16 cellular contexts compared by ENCODE assay signal in genomic region chr10:6135589-6136168, GRCh38. TPM values are rescaled to one million over a fixed set of nuclear protein-coding genes. Genes with fewer than 3 reads are reported as not detected.
A peak's percentile ranks its signal among the peaks of the same experiment; 100 is the strongest.
DNase-seq lines count a peak whose midpoint lies in the region; ATAC-seq and TF ChIP-seq lines count a peak whose summit lies in the region.
"Had no signal": no experiment of that assay in that cellular context is flagged by ENCODE, and none has a peak within 500 bp of the region (broad histone marks: within the 10 kb centered on the region; RNA-seq: fewer than 3 reads in every experiment).

No MANE protein-coding gene starts in this region.

- DNase-seq in activated CD4-positive, alpha-beta T cell treated with anti-CD3 and anti-CD28 coated beads, Interleukin-2, amount 10 ng/mL, durations not matched to agents 24 days and 14 days = no peak
- no peak for DNase-seq in activated CD4-positive, alpha-beta T cell treated with anti-CD3 and anti-CD28 coated beads, Interleukin-2, amount 50 U/mL, for 48 hours
- DNase-seq in CD4-positive, CD25-positive, alpha-beta regulatory T cell = no peak
- DNase-seq in activated CD4-positive, alpha-beta memory T cell treated with anti-CD3 and anti-CD28 coated beads, Interleukin-2, amount 10 ng/mL, durations not matched to agents 7 days and 5 days = no peak
- DNase-seq in memory B cell (ENCODE audit: low spot score in 2 of 2) (no peak), tibial artery (no peak)
- DNase-seq: C1 segment of cervical spinal cord, colonic mucosa, heart left ventricle, NCI-H1092 treated with DMSO at 0.1 percent for 48 hours, NCI-H2029 treated with DMSO at 0.1 percent for 48 hours, NCI-H345 had no signal

- H3K4me3 Mint-ChIP-seq in activated CD4-positive, alpha-beta T cell treated with anti-CD3 and anti-CD28 coated beads, Interleukin-2, amount 10 ng/mL, durations not matched to agents 24 days and 14 days = peak overlapping the region; percentile 66
- peak overlapping the region in 3 of 4 donors; percentile 58 to 85 (median 74) for H3K4me3 Mint-ChIP-seq in CD4-positive, CD25-positive, alpha-beta regulatory T cell
- H3K4me3 Mint-ChIP-seq in activated CD4-positive, alpha-beta memory T cell treated with anti-CD3 and anti-CD28 coated beads, Interleukin-2, amount 10 ng/mL, durations not matched to agents 7 days and 5 days = peak overlapping the region; percentile 30
- peak overlapping the region; percentile 17 for H3K4me3 Mint-ChIP-seq in memory B cell

- H3K27ac Mint-ChIP-seq in activated CD4-positive, alpha-beta T cell treated with anti-CD3 and anti-CD28 coated beads, Interleukin-2, amount 10 ng/mL, durations not matched to agents 24 days and 14 days = peak overlapping the region; percentile 81
- H3K27ac Mint-ChIP-seq in CD4-positive, CD25-positive, alpha-beta regulatory T cell = peak overlapping the region; percentile 27 to 59 (median 52)
- no peak overlapping the region for H3K27ac Mint-ChIP-seq in activated CD4-positive, alpha-beta memory T cell treated with anti-CD3 and anti-CD28 coated beads, Interleukin-2, amount 10 ng/mL, durations not matched to agents 7 days and 5 days
- no peak overlapping the region for H3K27ac Mint-ChIP-seq in memory B cell

- POLR2A ChIA-PET in activated CD4-positive, alpha-beta memory T cell treated with anti-CD3 and anti-CD28 coated beads, Interleukin-2, amount 10 ng/mL, durations not matched to agents 7 days and 5 days (lab: Charles Lee) = interaction anchor here (0.9 to 3.6 kb wide), 8 partner anchors 10 to 74 kb away, joined by 3 to 29 read pairs (median 4); no protein-coding TSS in a partner anchor

- CTCF ChIA-PET in activated CD4-positive, alpha-beta memory T cell treated with anti-CD3 and anti-CD28 coated beads, Interleukin-2, amount 10 ng/mL, durations not matched to agents 7 days and 5 days (lab: Charles Lee) = interaction anchor here (0.9 to 3.3 kb wide), 10 partner anchors 8 to 270 kb away, joined by 3 to 15 read pairs (median 5); partner anchors contain the start of gene PFKFB3

- H3K27me3 ChIP-seq in CD4-positive, CD25-positive, alpha-beta regulatory T cell (ENCODE audit: control insufficient read depth, insufficient read depth, low read length) = no peaks in the 10 kb centered on the region
- H3K27me3 ChIP-seq in tibial artery = peaks cover 0 to 15% of the 10 kb centered on the region in 2 donors
- H3K27me3 ChIP-seq: breast epithelium, colonic mucosa had no signal

- H3K36me3 Mint-ChIP-seq in activated CD4-positive, alpha-beta T cell treated with anti-CD3 and anti-CD28 coated beads, Interleukin-2, amount 10 ng/mL, durations not matched to agents 24 days and 14 days (ENCODE audit: low read depth) = no peaks in the 10 kb centered on the region
- H3K36me3 Mint-ChIP-seq in CD4-positive, CD25-positive, alpha-beta regulatory T cell = no peaks in the 10 kb centered on the region
- no peaks in the 10 kb centered on the region for H3K36me3 Mint-ChIP-seq in activated CD4-positive, alpha-beta memory T cell treated with anti-CD3 and anti-CD28 coated beads, Interleukin-2, amount 10 ng/mL, durations not matched to agents 7 days and 5 days (ENCODE audit: low read depth)
- no peaks in the 10 kb centered on the region for H3K36me3 Mint-ChIP-seq in memory B cell

- H3K27me3 Mint-ChIP-seq in activated CD4-positive, alpha-beta T cell treated with anti-CD3 and anti-CD28 coated beads, Interleukin-2, amount 10 ng/mL, durations not matched to agents 24 days and 14 days = peaks cover 1% of the 10 kb centered on the region
- H3K27me3 Mint-ChIP-seq in CD4-positive, CD25-positive, alpha-beta regulatory T cell = peaks cover 44% of the 10 kb centered on the region
- H3K27me3 Mint-ChIP-seq in activated CD4-positive, alpha-beta memory T cell treated with anti-CD3 and anti-CD28 coated beads, Interleukin-2, amount 10 ng/mL, durations not matched to agents 7 days and 5 days = peaks cover 27% of the 10 kb centered on the region
- peaks cover 17% of the 10 kb centered on the region for H3K27me3 Mint-ChIP-seq in memory B cell

- H3K9me3 ChIP-seq in CD4-positive, CD25-positive, alpha-beta regulatory T cell (ENCODE audit: control insufficient read depth in 2 of 2, low read length in 2 of 2) = no peaks in the 10 kb centered on the region
- no peaks in the 10 kb centered on the region for H3K9me3 ChIP-seq in tibial artery
- H3K9me3 ChIP-seq: breast epithelium, colonic mucosa, heart left ventricle had no signal

- ATAC-seq in CD4-positive, CD25-positive, alpha-beta regulatory T cell (ENCODE audit: low read depth in 2 of 2) = no peak
- ATAC-seq in memory B cell (ENCODE audit: low read depth) = no peak
- no peak for ATAC-seq in GM19395 (IDR thresholded peaks at IDR 0.05; ENCODE audit: unreplicated experiment)
- ATAC-seq in GM18870 (IDR thresholded peaks at IDR 0.05; ENCODE audit: unreplicated experiment) = no peak
- ATAC-seq: heart left ventricle, left lobe of liver had no signal

- H3K36me3 ChIP-seq in CD4-positive, CD25-positive, alpha-beta regulatory T cell (ENCODE audit: control insufficient read depth, insufficient read depth, low read length) = no peaks in the 10 kb centered on the region
- no peaks in the 10 kb centered on the region for H3K36me3 ChIP-seq in tibial artery
- H3K36me3 ChIP-seq: breast epithelium, colonic mucosa, heart left ventricle had no signal

- TF ChIP-seq CTCF in tibial artery (IDR thresholded peaks at IDR 0.05) = no peak

- intact Hi-C loops in activated CD4-positive, alpha-beta T cell treated with anti-CD3 and anti-CD28 coated beads, Interleukin-2, amount 10 ng/mL, durations not matched to agents 24 days and 14 days (cut with micrococcal nuclease) = loop anchor here (2.0 to 10.0 kb wide), 3 partner anchors 53 to 359 kb away; no protein-coding TSS in a partner anchor
- intact Hi-C loops in tibial artery (cut with DNase I; ENCODE audit: low total_unique reads) = no loop called here

- H3K4me3 ChIP-seq in CD4-positive, CD25-positive, alpha-beta regulatory T cell (ENCODE audit: low read depth, low read length) = no peak overlapping the region
- no peak overlapping the region for H3K4me3 ChIP-seq in tibial artery
- H3K4me3 ChIP-seq: breast epithelium, colonic mucosa, heart left ventricle had no signal

- H3K4me1 Mint-ChIP-seq in activated CD4-positive, alpha-beta T cell treated with anti-CD3 and anti-CD28 coated beads, Interleukin-2, amount 10 ng/mL, durations not matched to agents 24 days and 14 days = peaks cover 48% of the 10 kb centered on the region
- H3K4me1 Mint-ChIP-seq in CD4-positive, CD25-positive, alpha-beta regulatory T cell = peaks cover 10 to 50% (median 35%) of the 10 kb centered on the region in 4 donors
- peaks cover 64% of the 10 kb centered on the region for H3K4me1 Mint-ChIP-seq in activated CD4-positive, alpha-beta memory T cell treated with anti-CD3 and anti-CD28 coated beads, Interleukin-2, amount 10 ng/mL, durations not matched to agents 7 days and 5 days
- H3K4me1 Mint-ChIP-seq in memory B cell = peaks cover 17% of the 10 kb centered on the region

- H3K4me1 ChIP-seq in CD4-positive, CD25-positive, alpha-beta regulatory T cell (ENCODE audit: control insufficient read depth, insufficient read depth, low read length, poor library complexity, severe bottlenecking) = peaks cover 36% of the 10 kb centered on the region
- H3K4me1 ChIP-seq in tibial artery = peaks cover 0 to 4% (median under 1%) of the 10 kb centered on the region in 4 donors
- H3K4me1 ChIP-seq: breast epithelium, colonic mucosa had no signal

- no peak overlapping the region for H3K27ac ChIP-seq in CD4-positive, CD25-positive, alpha-beta regulatory T cell (ENCODE audit: insufficient read depth, low read length, poor library complexity, severe bottlenecking)
- no peak overlapping the region for H3K27ac ChIP-seq in tibial artery
- H3K27ac ChIP-seq: colonic mucosa, heart left ventricle had no signal

- H3K9me3 Mint-ChIP-seq in activated CD4-positive, alpha-beta T cell treated with anti-CD3 and anti-CD28 coated beads, Interleukin-2, amount 10 ng/mL, durations not matched to agents 24 days and 14 days = no peaks in the 10 kb centered on the region
- no peaks in the 10 kb centered on the region for H3K9me3 Mint-ChIP-seq in CD4-positive, CD25-positive, alpha-beta regulatory T cell
- no peaks in the 10 kb centered on the region for H3K9me3 Mint-ChIP-seq in activated CD4-positive, alpha-beta memory T cell treated with anti-CD3 and anti-CD28 coated beads, Interleukin-2, amount 10 ng/mL, durations not matched to agents 7 days and 5 days
- H3K9me3 Mint-ChIP-seq in memory B cell = no peaks in the 10 kb centered on the region

RNA-seq across cellular contexts. Expression of gene RBM17, which starts 46.8 kb away (rescaled TPM):
- 258 and 262 TPM in 2 replicates for total RNA-seq in activated CD4-positive, alpha-beta T cell treated with anti-CD3 and anti-CD28 coated beads, Interleukin-2, amount 10 ng/mL, durations not matched to agents 24 days and 14 days
- 168 TPM for total RNA-seq in CD4-positive, CD25-positive, alpha-beta regulatory T cell
- polyA plus RNA-seq in CD4-positive, CD25-positive, alpha-beta regulatory T cell = 10 to 100 TPM; 63.6 to 88.2 (median 65.7) TPM
- 100 to 1,000 TPM; 155 to 157 TPM for total RNA-seq in activated CD4-positive, alpha-beta memory T cell treated with anti-CD3 and anti-CD28 coated beads, Interleukin-2, amount 10 ng/mL, durations not matched to agents 7 days and 5 days

Comparison
In these comparisons a context has a peak if more than half of its experiments do, and no peak if none do; other contexts are left out.
1. H3K27ac Mint-ChIP-seq: peak in activated CD4-positive, alpha-beta T cell treated with anti-CD3 and anti-CD28 coated beads, Interleukin-2, amount 10 ng/mL, durations not matched to agents 24 days and 14 days (single experiment) and CD4-positive, CD25-positive, alpha-beta regulatory T cell (3 of 3); none in activated CD4-positive, alpha-beta memory T cell treated with anti-CD3 and anti-CD28 coated beads, Interleukin-2, amount 10 ng/mL, durations not matched to agents 7 days and 5 days (single experiment) and memory B cell (single experiment).
2. H3K4me3 Mint-ChIP-seq: peak in every context shown above with its lines; median percentile 74 in CD4-positive, CD25-positive, alpha-beta regulatory T cell; 66 in activated CD4-positive, alpha-beta T cell treated with anti-CD3 and anti-CD28 coated beads, Interleukin-2, amount 10 ng/mL, durations not matched to agents 24 days and 14 days; 30 in activated CD4-positive, alpha-beta memory T cell treated with anti-CD3 and anti-CD28 coated beads, Interleukin-2, amount 10 ng/mL, durations not matched to agents 7 days and 5 days; 17 in memory B cell.